ENCODE assay signal across 17 cellular contexts in the genomic region with DNA sequence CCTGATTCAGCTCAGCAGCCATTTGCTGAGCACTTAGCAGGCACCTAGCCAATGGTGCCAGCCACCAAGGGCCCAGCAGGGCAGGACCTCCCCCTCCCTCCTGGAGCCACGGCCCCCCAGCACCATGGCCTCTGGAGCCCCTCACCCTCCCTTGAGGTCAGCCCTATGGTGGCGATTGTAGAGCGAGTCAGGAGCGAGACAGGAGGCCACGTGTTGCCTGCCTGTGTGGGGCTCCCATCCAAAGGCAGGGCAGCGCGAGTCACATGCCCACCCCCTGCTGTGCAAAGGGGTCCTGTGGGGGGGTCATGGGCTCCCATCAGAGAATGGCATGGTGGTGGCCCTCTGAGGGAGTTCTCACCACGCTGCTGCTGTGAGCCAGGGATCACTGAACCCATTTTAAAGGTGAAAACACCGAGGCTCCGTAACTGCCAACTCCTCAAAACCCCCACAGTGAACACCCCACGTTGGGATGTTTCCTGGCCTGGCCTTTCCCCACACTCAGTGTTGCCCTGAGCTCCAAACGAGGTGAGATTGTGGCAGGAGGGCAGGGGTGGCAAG. TPM values are rescaled to one million over a fixed set of nuclear protein-coding genes. Genes with fewer than 3 reads are reported as not detected.
DNase-seq lines count a peak whose midpoint lies in the region; ATAC-seq and TF ChIP-seq lines count a peak whose summit lies in the region.
"Had no signal": no experiment of that assay in that cellular context is flagged by ENCODE, and none has a peak within 500 bp of the region (broad histone marks: within the 10 kb centered on the region; RNA-seq: fewer than 3 reads in every experiment).

No MANE protein-coding gene starts in this region.

- DNase-seq in left ventricle myocardium inferior (no peak), cardiac septum (ENCODE audit: low spot score) (no peak), psoas muscle (no peak), vagina (ENCODE audit: extremely low spot score in 2 of 2) (no peak), HuH-7 (ENCODE audit: low spot score) (no peak), mesendoderm (no peak)
- no peak for DNase-seq in activated CD8-positive, alpha-beta memory T cell treated with anti-CD3 and anti-CD28 coated beads, Interleukin-2, amount 50 U/mL, for 48 hours
- DNase-seq: activated CD4-positive, alpha-beta memory T cell treated with anti-CD3 and anti-CD28 coated beads for 36 hours; activated T-cell treated with anti-CD3 and anti-CD28 coated beads, Interleukin-2, amount 50 U/mL, for 48 hours; Caco-2; KBM-7; NCI-H1048; NCI-H2171 treated with DMSO at 0.1 percent for 48 hours had no signal

- H3K9me3 ChIP-seq in left ventricle myocardium inferior (replicated peaks) (no peaks in the 10 kb centered on the region), gastroesophageal sphincter (no peaks in the 10 kb centered on the region), psoas muscle (no peaks in the 10 kb centered on the region), vagina (no peaks in the 10 kb centered on the region)
- H3K9me3 ChIP-seq: Caco-2 had no signal

- no peak overlapping the region for H3K4me2 ChIP-seq in mesendoderm (ENCODE audit: low read length)

- no peak overlapping the region for H3K18ac ChIP-seq in mesendoderm (ENCODE audit: low read length)

- intact Hi-C loops in left ventricle myocardium inferior (cut with micrococcal nuclease) (no loop called here), cardiac septum (cut with DNase I) (no loop called here), psoas muscle (cut with DNase I) (loop anchor here (5.0 to 10.0 kb wide), 3 partner anchors 33 to 800 kb away; no protein-coding TSS in a partner anchor), vagina (cut with DNase I) (no loop called here)

- no peak overlapping the region for H4K5ac ChIP-seq in mesendoderm (ENCODE audit: low read length)

- H2AK5ac ChIP-seq in mesendoderm (ENCODE audit: low read length), result no peak overlapping the region

- TF ChIP-seq POLR2A in gastroesophageal sphincter (IDR thresholded peaks at IDR 0.05) (no peak), vagina (IDR thresholded peaks at IDR 0.05) (no peak)

- no peak overlapping the region for H2BK15ac ChIP-seq in mesendoderm (replicated peaks; ENCODE audit: low read depth)

- TF ChIP-seq CTCF in left ventricle myocardium inferior (IDR thresholded peaks at IDR 0.05; ENCODE audit: borderline replicate concordance) (no peak), gastroesophageal sphincter (IDR thresholded peaks at IDR 0.05) (no peak), psoas muscle (IDR thresholded peaks at IDR 0.05) (no peak), vagina (IDR thresholded peaks at IDR 0.05) (no peak)

- H3K27me3 ChIP-seq in left ventricle myocardium inferior (ENCODE audit: low read depth) (no peaks in the 10 kb centered on the region), gastroesophageal sphincter (no peaks in the 10 kb centered on the region), psoas muscle (ENCODE audit: insufficient read depth in 3 of 3, low read length in 2 of 3) (no peaks in the 10 kb centered on the region), vagina (no peaks in the 10 kb centered on the region), mesendoderm (ENCODE audit: insufficient read depth, low read length, poor library complexity) (no peaks in the 10 kb centered on the region)
- H3K27me3 ChIP-seq: cardiac muscle cell had no signal

- H3K4me1 ChIP-seq in left ventricle myocardium inferior (peaks cover 68% of the 10 kb centered on the region), gastroesophageal sphincter (peaks cover 0 to 83% (median 16%) of the 10 kb centered on the region in 3 donors), psoas muscle (peaks cover 60% of the 10 kb centered on the region), vagina (peaks cover 41% of the 10 kb centered on the region), mesendoderm (ENCODE audit: control insufficient read depth, low read depth, low read length) (no peaks in the 10 kb centered on the region)

- no peak overlapping the region for H3K23ac ChIP-seq in mesendoderm (ENCODE audit: low read length)

- H3K79me2 ChIP-seq in mesendoderm (ENCODE audit: control insufficient read depth, insufficient read depth, low read length), result no peaks in the 10 kb centered on the region

- no peak overlapping the region for H3K4ac ChIP-seq in mesendoderm (ENCODE audit: low read depth, low read length)

- no peak for TF ChIP-seq EP300 in gastroesophageal sphincter (IDR thresholded peaks at IDR 0.05)

- no CpG with 5 or more reads among the region's 12 CpGs for WGBS in gastroesophageal sphincter (ENCODE audit: low coverage in 1 of 2), 2 donors
- WGBS in psoas muscle, 3 donors, result 79 to 84% (median 81%) methylated on average over 12 of the region's 12 CpGs
- WGBS in mesendoderm (ENCODE audit: extremely low coverage, insufficient coverage, low lambda C conversion rate), result no CpG with 5 or more reads among the region's 12 CpGs

- no peak overlapping the region for H2BK5ac ChIP-seq in mesendoderm (ENCODE audit: low read length)

- H3K27ac ChIP-seq in left ventricle myocardium inferior (replicated peaks), result peak overlapping the region; percentile 96
- peak overlapping the region; percentile 87 to 98 (median 96) for H3K27ac ChIP-seq in gastroesophageal sphincter
- peak overlapping the region; percentile 98 for H3K27ac ChIP-seq in psoas muscle
- peak overlapping the region; percentile 65 for H3K27ac ChIP-seq in vagina
- no peak overlapping the region for H3K27ac ChIP-seq in mesendoderm (ENCODE audit: low read depth, low read length)
- H3K27ac ChIP-seq: cardiac muscle cell, HL-60 had no signal

- H3K4me3 ChIP-seq in left ventricle myocardium inferior (no peak overlapping the region), gastroesophageal sphincter (no peak overlapping the region), psoas muscle (peak overlapping the region; percentile 41), vagina (no peak overlapping the region), mesendoderm (ENCODE audit: low read length) (no peak overlapping the region)
- H3K4me3 ChIP-seq: cardiac muscle cell, GM12878 had no signal

- H3K79me1 ChIP-seq in mesendoderm (ENCODE audit: low read length), result no peaks in the 10 kb centered on the region

- H3K9ac ChIP-seq in mesendoderm (ENCODE audit: low read length), result no peak overlapping the region

- no peak overlapping the region for H2BK120ac ChIP-seq in mesendoderm (ENCODE audit: low read depth, low read length)

- no peak overlapping the region for H3K56ac ChIP-seq in mesendoderm (ENCODE audit: low read length)

- ATAC-seq in gastroesophageal sphincter (no peak), psoas muscle (no peak)
- ATAC-seq: GM12878 had no signal

- H3K36me3 ChIP-seq in left ventricle myocardium inferior (no peaks in the 10 kb centered on the region), gastroesophageal sphincter (no peaks in the 10 kb centered on the region), psoas muscle (ENCODE audit: insufficient read depth in 1 of 2, low read depth in 1 of 2) (no peaks in the 10 kb centered on the region), vagina (no peaks in the 10 kb centered on the region), mesendoderm (ENCODE audit: control insufficient read depth, insufficient read depth, low read length) (no peaks in the 10 kb centered on the region)
- H3K36me3 ChIP-seq: cardiac muscle cell had no signal

- no peak overlapping the region for H4K8ac ChIP-seq in mesendoderm (ENCODE audit: low read depth, low read length)

RNA-seq across cellular contexts. Expression of a gene that starts 35.6 kb away (rescaled TPM):
- total RNA-seq in left ventricle myocardium inferior (168 TPM), cardiac septum (253 TPM), gastroesophageal sphincter (100 to 1,000 TPM; 213 to 355 (median 286) TPM), psoas muscle (100 to 1,000 TPM in 1 of 4 donors, 10 to 100 TPM in 3; 32.8 to 105 (median 91.2) TPM), vagina (120 TPM)
- 100 to 1,000 TPM in 2 of 3 donors, 10 to 100 TPM in 1; 86.5 to 367 (median 303) TPM for polyA plus RNA-seq in psoas muscle
- polyA plus RNA-seq in mesendoderm (2013, experiment 1 of 2), result 1.1 TPM
- 0.56 TPM for polyA plus RNA-seq in mesendoderm (2013, experiment 2 of 2)

Comparison
In these comparisons a context has a peak if more than half of its experiments do, and no peak if none do; other contexts are left out.
1. intact Hi-C loops: an anchor here in psoas muscle (5.0 to 10.0 kb wide); none called in left ventricle myocardium inferior, cardiac septum and vagina.